9 cellular contexts compared by ENCODE assay signal in the genomic region with DNA sequence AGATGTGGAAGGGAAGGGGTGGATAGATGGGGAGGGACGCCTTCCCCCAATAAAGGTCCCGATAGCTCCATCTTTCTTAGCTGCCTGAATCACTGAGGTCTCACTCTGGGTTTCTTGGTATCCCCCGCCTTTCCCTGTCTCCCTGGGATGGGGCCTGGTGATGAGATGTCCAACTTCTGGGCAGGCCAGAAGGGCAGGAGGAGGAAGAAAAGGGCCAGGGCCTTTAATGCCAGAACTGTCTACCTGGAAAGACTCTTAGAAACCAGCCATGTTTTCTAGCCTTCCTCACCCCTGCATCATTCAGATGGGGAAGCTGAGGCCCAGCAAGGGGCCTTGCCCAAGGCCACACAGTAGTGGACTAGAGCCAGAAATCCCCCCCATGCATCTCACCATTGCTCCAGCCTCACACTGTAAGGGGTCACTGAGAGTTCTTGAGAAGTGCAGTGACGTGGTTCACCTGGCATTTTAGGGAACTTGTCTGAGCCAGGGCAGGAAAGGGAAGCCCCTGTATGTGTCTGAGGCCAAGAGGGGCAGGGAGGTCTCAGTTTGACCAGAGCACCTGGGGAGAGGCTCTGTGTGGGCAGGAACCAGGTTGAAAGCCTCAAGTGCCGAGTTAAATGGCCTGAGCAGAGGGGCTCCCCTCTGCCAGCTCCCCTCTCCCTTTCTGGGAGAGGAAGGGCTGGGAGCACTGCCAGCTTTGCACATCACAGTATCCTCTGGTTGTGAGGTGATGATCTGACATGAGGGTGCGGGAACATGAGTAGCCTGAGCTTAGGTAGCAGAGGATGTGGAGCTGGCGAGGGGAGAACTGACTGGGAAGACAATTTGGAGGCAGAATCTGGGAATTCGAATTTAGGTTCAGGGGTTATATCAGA. TPM values are rescaled to one million over a fixed set of nuclear protein-coding genes. Genes with fewer than 3 reads are reported as not detected.
DNase-seq lines count a peak whose midpoint lies in the region; ATAC-seq and TF ChIP-seq lines count a peak whose summit lies in the region.
"Had no signal": no experiment of that assay in that cellular context is flagged by ENCODE, and none has a peak within 500 bp of the region (broad histone marks: within the 10 kb centered on the region; RNA-seq: fewer than 3 reads in every experiment).

No MANE protein-coding gene starts in this region.

- H4K8ac ChIP-seq in mesendoderm (ENCODE audit: low read depth, low read length), result no peak overlapping the region

- CTCF ChIA-PET in activated CD4-positive, alpha-beta memory T cell treated with anti-CD3 and anti-CD28 coated beads for 36 hours (lab: Charles Lee), result interaction anchor here (0.5 to 2.5 kb wide), 5 partner anchors 13 to 679 kb away, joined by 3 to 11 read pairs (median 4); no protein-coding TSS in a partner anchor

- no peaks in the 10 kb centered on the region for H3K36me3 Mint-ChIP-seq in activated CD4-positive, alpha-beta memory T cell treated with anti-CD3 and anti-CD28 coated beads for 36 hours

- H3K4ac ChIP-seq in mesendoderm (ENCODE audit: low read depth, low read length), result no peak overlapping the region

- WGBS in mesendoderm (ENCODE audit: extremely low coverage, insufficient coverage, low lambda C conversion rate), result no CpG with 5 or more reads among the region's 8 CpGs
- 31 to 44% methylated on average over 8 of the region's 8 CpGs for WGBS in tibial nerve, 2 donors

- H3K79me2 ChIP-seq in Loucy (ENCODE audit: insufficient read depth, low read length) (peaks cover 3% of the 10 kb centered on the region; the same call in 1 of the 2 replicates), mesendoderm (ENCODE audit: control insufficient read depth, insufficient read depth, low read length) (no peaks in the 10 kb centered on the region)

- no peaks in the 10 kb centered on the region for H3K36me3 ChIP-seq in Loucy (ENCODE audit: insufficient read depth, low read length)
- no peaks in the 10 kb centered on the region for H3K36me3 ChIP-seq in mesendoderm (ENCODE audit: control insufficient read depth, insufficient read depth, low read length)
- no peaks in the 10 kb centered on the region for H3K36me3 ChIP-seq in tibial nerve

- intact Hi-C loops in activated CD4-positive, alpha-beta memory T cell treated with anti-CD3 and anti-CD28 coated beads for 36 hours (cut with micrococcal nuclease), result no loop called here

- peaks cover 6% of the 10 kb centered on the region for H3K4me1 Mint-ChIP-seq in activated CD4-positive, alpha-beta memory T cell treated with anti-CD3 and anti-CD28 coated beads for 36 hours (ENCODE audit: low read depth)

- H2BK15ac ChIP-seq in mesendoderm (replicated peaks; ENCODE audit: low read depth), result no peak overlapping the region

- H2BK120ac ChIP-seq in mesendoderm (ENCODE audit: low read depth, low read length), result no peak overlapping the region

- H3K79me1 ChIP-seq in mesendoderm (ENCODE audit: low read length), result peaks cover 6% of the 10 kb centered on the region

- no peak overlapping the region for H2BK5ac ChIP-seq in mesendoderm (ENCODE audit: low read length)

- H3K9me3 ChIP-seq in Loucy (ENCODE audit: insufficient read depth, low read depth, low read length) (no peaks in the 10 kb centered on the region), tibial nerve (no peaks in the 10 kb centered on the region)

- DNase-seq in brain pericyte (ENCODE audit: low read depth, low spot score) (peak; percentile 73), mesendoderm (no peak), tibial nerve (ENCODE audit: low spot score in 2 of 2) (no peak), DMS114 treated with DMSO at 0.1 percent for 48 hours (lab: John Stamatoyannopoulos, UW; ENCODE audit: unreplicated experiment) (no peak)
- DNase-seq in activated CD4-positive, alpha-beta memory T cell treated with anti-CD3 and anti-CD28 coated beads for 36 hours, result no peak
- DNase-seq: activated naive CD4-positive, alpha-beta T cell; NCI-H1048 had no signal

- no peaks in the 10 kb centered on the region for H3K9me2 ChIP-seq in Loucy (replicated peaks; ENCODE audit: low read depth, low read length)

- H3K56ac ChIP-seq in mesendoderm (ENCODE audit: low read length), result peak overlapping the region; percentile 62

- no peaks in the 10 kb centered on the region for H3F3A ChIP-seq in Loucy (ENCODE audit: low read depth)

- H3K27me3 ChIP-seq in Loucy (ENCODE audit: insufficient read depth, low read length, poor library complexity, severe bottlenecking) (no peaks in the 10 kb centered on the region), mesendoderm (ENCODE audit: insufficient read depth, low read length, poor library complexity) (no peaks in the 10 kb centered on the region), tibial nerve (no peaks in the 10 kb centered on the region)

- no peak for TF ChIP-seq POLR2A in tibial nerve (IDR thresholded peaks at IDR 0.05)

- H3K27me3 Mint-ChIP-seq in activated CD4-positive, alpha-beta memory T cell treated with anti-CD3 and anti-CD28 coated beads for 36 hours, result no peaks in the 10 kb centered on the region

- no peak for TF ChIP-seq EP300 in tibial nerve (IDR thresholded peaks at IDR 0.05)

- POLR2A ChIA-PET in activated CD4-positive, alpha-beta memory T cell treated with anti-CD3 and anti-CD28 coated beads for 36 hours (lab: Charles Lee), result no interaction called here

- no peak overlapping the region for H4K5ac ChIP-seq in mesendoderm (ENCODE audit: low read length)

- no peak overlapping the region for H2AFZ ChIP-seq in Loucy (ENCODE audit: low read length)

- H3K9me3 Mint-ChIP-seq in activated CD4-positive, alpha-beta memory T cell treated with anti-CD3 and anti-CD28 coated beads for 36 hours, result no peaks in the 10 kb centered on the region

- no peak for ATAC-seq in HG02798 (IDR thresholded peaks at IDR 0.05; ENCODE audit: poor library complexity, unreplicated experiment)

- no peak overlapping the region for H3K4me3 Mint-ChIP-seq in activated CD4-positive, alpha-beta memory T cell treated with anti-CD3 and anti-CD28 coated beads for 36 hours

- H2AK5ac ChIP-seq in mesendoderm (ENCODE audit: low read length), result no peak overlapping the region

- H3K4me1 ChIP-seq in Loucy (ENCODE audit: insufficient read depth, low read length, poor library complexity, severe bottlenecking) (peaks cover 55% of the 10 kb centered on the region), mesendoderm (ENCODE audit: control insufficient read depth, low read depth, low read length) (peaks cover 8% of the 10 kb centered on the region), tibial nerve (peaks cover 7 to 100% (median 88%) of the 10 kb centered on the region in 4 donors)

- TF ChIP-seq CTCF in Loucy (conservative IDR thresholded peaks at IDR 0.05; ENCODE audit: low read length) (no peak), tibial nerve (IDR thresholded peaks at IDR 0.05) (no peak)

- no peaks in the 10 kb centered on the region for H4K20me1 ChIP-seq in Loucy (ENCODE audit: insufficient read depth, low read length, poor library complexity, severe bottlenecking)

- H3K23ac ChIP-seq in mesendoderm (ENCODE audit: low read length), result no peak overlapping the region

- H3K27ac ChIP-seq in mesendoderm (ENCODE audit: low read depth, low read length), result no peak overlapping the region
- H3K27ac ChIP-seq in tibial nerve, result peak overlapping the region; percentile 78 to 99 (median 96)

- no peak overlapping the region for H3K18ac ChIP-seq in mesendoderm (ENCODE audit: low read length)

- H3K4me2 ChIP-seq in Loucy (ENCODE audit: low read depth, low read length, poor library complexity, severe bottlenecking) (peak overlapping the region; percentile 67), mesendoderm (ENCODE audit: low read length) (no peak overlapping the region)

- peak overlapping the region; percentile 16 for H3K4me3 ChIP-seq in Loucy (ENCODE audit: low read length, poor library complexity, severe bottlenecking)
- H3K4me3 ChIP-seq in mesendoderm (ENCODE audit: low read length), result no peak overlapping the region
- no peak overlapping the region for H3K4me3 ChIP-seq in tibial nerve

- H3K9ac ChIP-seq in Loucy (ENCODE audit: low read depth, low read length, poor library complexity, severe bottlenecking) (peak overlapping the region; percentile 48), mesendoderm (ENCODE audit: low read length) (peak overlapping the region; percentile 17)

- H3K27ac Mint-ChIP-seq in activated CD4-positive, alpha-beta memory T cell treated with anti-CD3 and anti-CD28 coated beads for 36 hours, result no peak overlapping the region

RNA-seq across cellular contexts. Expression of a gene that starts 14.3 kb away (rescaled TPM):
- polyA plus RNA-seq in mesendoderm (2013, experiment 1 of 2), result 5.9 TPM
- 5.8 TPM for polyA plus RNA-seq in mesendoderm (2013, experiment 2 of 2)
- 100 to 1,000 TPM; 102 to 135 (median 112) TPM for total RNA-seq in tibial nerve
- under 1 TPM in 1 of 2 experiments, not detected in 1; 0.07 TPM for total RNA-seq in activated CD4-positive, alpha-beta memory T cell treated with anti-CD3 and anti-CD28 coated beads for 36 hours

RNA-seq across cellular contexts. Expression of a gene that starts 50.2 kb away (rescaled TPM):
- 0.03 TPM for polyA plus RNA-seq in mesendoderm (2013, experiment 1 of 2)
- polyA plus RNA-seq in mesendoderm (2013, experiment 2 of 2), result 0.07 TPM
- 1 to 10 TPM in 1 of 4 donors, under 1 TPM in 2, not detected in 1; 0.63 to 3.3 (median 0.90) TPM for total RNA-seq in tibial nerve
- not detected for total RNA-seq in activated CD4-positive, alpha-beta memory T cell treated with anti-CD3 and anti-CD28 coated beads for 36 hours

RNA-seq across cellular contexts. Expression of a gene that starts 53.9 kb away (rescaled TPM):
- 2.8 TPM for polyA plus RNA-seq in mesendoderm (2013, experiment 1 of 2)
- 3.0 TPM for polyA plus RNA-seq in mesendoderm (2013, experiment 2 of 2)
- total RNA-seq in tibial nerve, result 1 to 10 TPM; 2.4 to 6.0 (median 2.5) TPM
- total RNA-seq in activated CD4-positive, alpha-beta memory T cell treated with anti-CD3 and anti-CD28 coated beads for 36 hours, result 10 to 100 TPM; 18.5 to 18.9 TPM

Comparison
In these comparisons a context has a peak if more than half of its experiments do, and no peak if none do; other contexts are left out.
1. RNA of a gene that starts 14.3 kb away (total RNA-seq): 102 to 135 TPM in tibial nerve; 0.07 TPM in activated CD4-positive, alpha-beta memory T cell treated with anti-CD3 and anti-CD28 coated beads for 36 hours; every median in the first group is over 10 times any median in the second.